1 cellular context compared by ENCODE assay signal in the genomic region with DNA sequence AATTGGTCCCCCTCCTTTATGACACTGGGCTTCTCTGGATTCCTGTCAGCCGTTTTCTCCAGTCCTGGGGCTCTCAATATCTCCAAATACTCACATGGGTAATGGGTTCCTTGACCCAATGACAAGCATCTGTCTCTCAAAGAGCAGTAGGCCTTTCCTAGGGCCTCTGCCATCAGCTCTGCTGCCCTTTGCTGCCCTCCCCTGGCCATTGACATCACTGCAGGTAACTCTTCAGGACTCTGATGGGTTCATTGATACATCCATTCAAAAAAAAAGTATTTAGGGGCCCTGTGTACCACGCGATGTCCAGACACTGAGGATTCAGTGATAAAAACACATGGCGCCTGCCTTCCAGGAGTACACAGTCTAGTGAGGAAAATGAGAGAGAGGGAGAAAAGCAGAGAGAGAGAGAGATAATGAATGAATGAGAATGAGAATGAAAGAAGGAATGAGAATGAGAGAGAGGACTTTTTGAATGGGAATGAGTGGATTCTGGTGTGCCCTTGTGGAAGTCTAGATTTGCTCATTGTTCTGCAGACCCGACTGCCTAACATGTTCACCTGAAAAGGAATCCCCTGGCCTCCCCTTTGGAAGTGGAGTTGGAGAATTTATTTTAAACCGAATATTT.
TF ChIP-seq lines count a peak whose summit lies in the region.

No MANE protein-coding gene starts in this region.

TF ChIP-seq in GM12878, 131 proteins besides CTCF, POLR2A, EP300 and RAD21 (continued from another document):
- TF ChIP-seq, protein P1, sequence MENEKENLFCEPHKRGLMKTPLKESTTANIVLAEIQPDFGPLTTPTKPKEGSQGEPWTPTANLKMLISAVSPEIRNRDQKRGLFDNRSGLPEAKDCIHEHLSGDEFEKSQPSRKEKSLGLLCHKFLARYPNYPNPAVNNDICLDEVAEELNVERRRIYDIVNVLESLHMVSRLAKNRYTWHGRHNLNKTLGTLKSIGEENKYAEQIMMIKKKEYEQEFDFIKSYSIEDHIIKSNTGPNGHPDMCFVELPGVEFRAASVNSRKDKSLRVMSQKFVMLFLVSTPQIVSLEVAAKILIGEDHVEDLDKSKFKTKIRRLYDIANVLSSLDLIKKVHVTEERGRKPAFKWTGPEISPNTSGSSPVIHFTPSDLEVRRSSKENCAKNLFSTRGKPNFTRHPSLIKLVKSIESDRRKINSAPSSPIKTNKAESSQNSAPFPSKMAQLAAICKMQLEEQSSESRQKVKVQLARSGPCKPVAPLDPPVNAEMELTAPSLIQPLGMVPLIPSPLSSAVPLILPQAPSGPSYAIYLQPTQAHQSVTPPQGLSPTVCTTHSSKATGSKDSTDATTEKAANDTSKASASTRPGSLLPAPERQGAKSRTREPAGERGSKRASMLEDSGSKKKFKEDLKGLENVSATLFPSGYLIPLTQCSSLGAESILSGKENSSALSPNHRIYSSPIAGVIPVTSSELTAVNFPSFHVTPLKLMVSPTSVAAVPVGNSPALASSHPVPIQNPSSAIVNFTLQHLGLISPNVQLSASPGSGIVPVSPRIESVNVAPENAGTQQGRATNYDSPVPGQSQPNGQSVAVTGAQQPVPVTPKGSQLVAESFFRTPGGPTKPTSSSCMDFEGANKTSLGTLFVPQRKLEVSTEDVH (IDR thresholded peaks at IDR 0.05; ENCODE audit: low read depth, partially characterized antibody), result no peak
- TF ChIP-seq SMARCA5 (IDR thresholded peaks at IDR 0.05) (no peak), ZNF622 (IDR thresholded peaks at IDR 0.05) (no peak), SPI1 (IDR thresholded peaks at IDR 0.05; ENCODE audit: borderline replicate concordance, insufficient read depth, low read depth, low read length) (no peak), SMC3 (IDR thresholded peaks at IDR 0.05; ENCODE audit: borderline replicate concordance, low read length) (peak; percentile 94), WRNIP1 (IDR thresholded peaks at IDR 0.05; ENCODE audit: borderline replicate concordance, low read depth, low read length) (no peak), ATF7 (IDR thresholded peaks at IDR 0.05; ENCODE audit: low read depth) (no peak), RAD51 (IDR thresholded peaks at IDR 0.05) (no peak), FOXM1 (IDR thresholded peaks at IDR 0.05; ENCODE audit: low read depth, low read length) (no peak), EED (IDR thresholded peaks at IDR 0.05; ENCODE audit: low read depth) (no peak), RFX5 (IDR thresholded peaks at IDR 0.05; ENCODE audit: low read depth, low read length) (no peak), YY1 (IDR thresholded peaks at IDR 0.05; ENCODE audit: low read depth, low read length) (peak; percentile 58; the same call in 1 of the 2 replicates), TCF3 (IDR thresholded peaks at IDR 0.05; ENCODE audit: borderline replicate concordance, insufficient read depth, low read depth, low read length) (no peak)
- TF ChIP-seq, protein P2, sequence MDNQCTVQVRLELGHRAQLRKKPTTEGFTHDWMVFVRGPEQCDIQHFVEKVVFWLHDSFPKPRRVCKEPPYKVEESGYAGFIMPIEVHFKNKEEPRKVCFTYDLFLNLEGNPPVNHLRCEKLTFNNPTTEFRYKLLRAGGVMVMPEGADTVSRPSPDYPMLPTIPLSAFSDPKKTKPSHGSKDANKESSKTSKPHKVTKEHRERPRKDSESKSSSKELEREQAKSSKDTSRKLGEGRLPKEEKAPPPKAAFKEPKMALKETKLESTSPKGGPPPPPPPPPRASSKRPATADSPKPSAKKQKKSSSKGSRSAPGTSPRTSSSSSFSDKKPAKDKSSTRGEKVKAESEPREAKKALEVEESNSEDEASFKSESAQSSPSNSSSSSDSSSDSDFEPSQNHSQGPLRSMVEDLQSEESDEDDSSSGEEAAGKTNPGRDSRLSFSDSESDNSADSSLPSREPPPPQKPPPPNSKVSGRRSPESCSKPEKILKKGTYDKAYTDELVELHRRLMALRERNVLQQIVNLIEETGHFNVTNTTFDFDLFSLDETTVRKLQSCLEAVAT (IDR thresholded peaks at IDR 0.05), result no peak
- TF ChIP-seq, protein P3, sequence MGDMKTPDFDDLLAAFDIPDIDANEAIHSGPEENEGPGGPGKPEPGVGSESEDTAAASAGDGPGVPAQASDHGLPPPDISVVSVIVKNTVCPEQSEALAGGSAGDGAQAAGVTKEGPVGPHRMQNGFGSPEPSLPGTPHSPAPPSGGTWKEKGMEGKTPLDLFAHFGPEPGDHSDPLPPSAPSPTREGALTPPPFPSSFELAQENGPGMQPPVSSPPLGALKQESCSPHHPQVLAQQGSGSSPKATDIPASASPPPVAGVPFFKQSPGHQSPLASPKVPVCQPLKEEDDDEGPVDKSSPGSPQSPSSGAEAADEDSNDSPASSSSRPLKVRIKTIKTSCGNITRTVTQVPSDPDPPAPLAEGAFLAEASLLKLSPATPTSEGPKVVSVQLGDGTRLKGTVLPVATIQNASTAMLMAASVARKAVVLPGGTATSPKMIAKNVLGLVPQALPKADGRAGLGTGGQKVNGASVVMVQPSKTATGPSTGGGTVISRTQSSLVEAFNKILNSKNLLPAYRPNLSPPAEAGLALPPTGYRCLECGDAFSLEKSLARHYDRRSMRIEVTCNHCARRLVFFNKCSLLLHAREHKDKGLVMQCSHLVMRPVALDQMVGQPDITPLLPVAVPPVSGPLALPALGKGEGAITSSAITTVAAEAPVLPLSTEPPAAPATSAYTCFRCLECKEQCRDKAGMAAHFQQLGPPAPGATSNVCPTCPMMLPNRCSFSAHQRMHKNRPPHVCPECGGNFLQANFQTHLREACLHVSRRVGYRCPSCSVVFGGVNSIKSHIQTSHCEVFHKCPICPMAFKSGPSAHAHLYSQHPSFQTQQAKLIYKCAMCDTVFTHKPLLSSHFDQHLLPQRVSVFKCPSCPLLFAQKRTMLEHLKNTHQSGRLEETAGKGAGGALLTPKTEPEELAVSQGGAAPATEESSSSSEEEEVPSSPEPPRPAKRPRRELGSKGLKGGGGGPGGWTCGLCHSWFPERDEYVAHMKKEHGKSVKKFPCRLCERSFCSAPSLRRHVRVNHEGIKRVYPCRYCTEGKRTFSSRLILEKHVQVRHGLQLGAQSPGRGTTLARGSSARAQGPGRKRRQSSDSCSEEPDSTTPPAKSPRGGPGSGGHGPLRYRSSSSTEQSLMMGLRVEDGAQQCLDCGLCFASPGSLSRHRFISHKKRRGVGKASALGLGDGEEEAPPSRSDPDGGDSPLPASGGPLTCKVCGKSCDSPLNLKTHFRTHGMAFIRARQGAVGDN (IDR thresholded peaks at IDR 0.05), result no peak
- TF ChIP-seq, protein P4, sequence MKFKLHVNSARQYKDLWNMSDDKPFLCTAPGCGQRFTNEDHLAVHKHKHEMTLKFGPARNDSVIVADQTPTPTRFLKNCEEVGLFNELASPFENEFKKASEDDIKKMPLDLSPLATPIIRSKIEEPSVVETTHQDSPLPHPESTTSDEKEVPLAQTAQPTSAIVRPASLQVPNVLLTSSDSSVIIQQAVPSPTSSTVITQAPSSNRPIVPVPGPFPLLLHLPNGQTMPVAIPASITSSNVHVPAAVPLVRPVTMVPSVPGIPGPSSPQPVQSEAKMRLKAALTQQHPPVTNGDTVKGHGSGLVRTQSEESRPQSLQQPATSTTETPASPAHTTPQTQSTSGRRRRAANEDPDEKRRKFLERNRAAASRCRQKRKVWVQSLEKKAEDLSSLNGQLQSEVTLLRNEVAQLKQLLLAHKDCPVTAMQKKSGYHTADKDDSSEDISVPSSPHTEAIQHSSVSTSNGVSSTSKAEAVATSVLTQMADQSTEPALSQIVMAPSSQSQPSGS (IDR thresholded peaks at IDR 0.05; ENCODE audit: low read length), result no peak
TF ChIP-seq in GM12878: peak in this region for 3.
